ENCODE assay signal across 17 cellular contexts in the genomic region with DNA sequence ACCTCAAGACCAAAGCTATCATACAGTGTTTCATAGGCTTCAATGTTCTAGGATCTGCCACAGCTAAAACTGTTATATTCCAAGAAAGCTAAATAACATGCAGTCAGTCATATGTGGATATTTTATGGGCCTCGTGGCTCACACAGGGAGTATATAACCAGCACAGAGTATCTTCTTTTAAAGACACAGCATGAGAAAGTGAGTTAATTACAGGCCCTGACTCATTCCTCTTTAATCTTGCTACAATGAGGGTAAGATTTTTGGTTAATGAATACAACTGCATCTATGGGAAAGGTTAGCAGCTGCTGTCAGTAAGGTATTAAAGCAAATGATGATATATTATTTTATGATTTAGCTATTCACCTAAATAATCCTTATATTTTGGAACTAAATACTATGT.
"Had no signal": no experiment of that assay in that cellular context is flagged by ENCODE, and none has a peak within 500 bp of the region (broad histone marks: within the 10 kb centered on the region; RNA-seq: fewer than 3 reads in every experiment).

No MANE protein-coding gene starts in this region.

- H3K27me3 ChIP-seq: brain microvascular endothelial cell, gastrocnemius medialis, heart left ventricle, neural progenitor cell, right lobe of liver had no signal

- H3K4me3 Mint-ChIP-seq: activated CD4-positive, alpha-beta memory T cell treated with anti-CD3 and anti-CD28 coated beads for 36 hours; activated CD8-positive, alpha-beta memory T cell treated with anti-CD3 and anti-CD28 coated beads, Interleukin-2, amount 10 ng/mL, durations not matched to agents 7 days and 5 days; activated naive CD8-positive, alpha-beta T cell treated with anti-CD3 and anti-CD28 coated beads, Interleukin-2, amount 10 ng/mL, durations not matched to agents 7 days and 5 days; immature natural killer cell; memory B cell; naive thymus-derived CD4-positive, alpha-beta T cell; neural progenitor cell; stimulated activated naive B cell treated with anti-CD40 and anti-IgM and Interleukin-4, amounts not matched to agents 10 μg/mL and 1 μg/mL and 100 μg/mL, for 72 hours had no signal

- H3K27me3 Mint-ChIP-seq: activated CD4-positive, alpha-beta memory T cell treated with anti-CD3 and anti-CD28 coated beads for 36 hours; activated CD8-positive, alpha-beta memory T cell treated with anti-CD3 and anti-CD28 coated beads, Interleukin-2, amount 10 ng/mL, durations not matched to agents 7 days and 5 days; activated naive CD8-positive, alpha-beta T cell treated with anti-CD3 and anti-CD28 coated beads, Interleukin-2, amount 10 ng/mL, durations not matched to agents 7 days and 5 days; memory B cell; naive thymus-derived CD4-positive, alpha-beta T cell; stimulated activated naive B cell treated with anti-CD40 and anti-IgM and Interleukin-4, amounts not matched to agents 10 μg/mL and 1 μg/mL and 100 μg/mL, for 72 hours had no signal

- H2AFZ ChIP-seq: neural progenitor cell had no signal

- H3K27ac Mint-ChIP-seq: activated CD4-positive, alpha-beta memory T cell treated with anti-CD3 and anti-CD28 coated beads for 36 hours; activated CD8-positive, alpha-beta memory T cell treated with anti-CD3 and anti-CD28 coated beads, Interleukin-2, amount 10 ng/mL, durations not matched to agents 7 days and 5 days; activated naive CD8-positive, alpha-beta T cell treated with anti-CD3 and anti-CD28 coated beads, Interleukin-2, amount 10 ng/mL, durations not matched to agents 7 days and 5 days; memory B cell; naive thymus-derived CD4-positive, alpha-beta T cell; neural progenitor cell had no signal

- ATAC-seq: activated CD8-positive, alpha-beta memory T cell treated with anti-CD3 and anti-CD28 coated beads, Interleukin-2, amount 10 ng/mL, durations not matched to agents 7 days and 5 days; gastrocnemius medialis; heart left ventricle; naive thymus-derived CD4-positive, alpha-beta T cell; right lobe of liver; stimulated activated naive B cell treated with anti-CD40 and anti-IgM and Interleukin-4, amounts not matched to agents 10 μg/mL and 1 μg/mL and 100 μg/mL, for 72 hours had no signal

- H3K27ac ChIP-seq: brain microvascular endothelial cell, coronary artery, gastrocnemius medialis, heart left ventricle, neural progenitor cell, prostate gland, right lobe of liver, WERI-Rb-1 had no signal

- H3K4me1 ChIP-seq: gastrocnemius medialis, heart left ventricle, neural progenitor cell, prostate gland had no signal

- H3K36me3 ChIP-seq: neural progenitor cell had no signal

- H3K9me3 Mint-ChIP-seq: activated CD4-positive, alpha-beta memory T cell treated with anti-CD3 and anti-CD28 coated beads for 36 hours; activated naive CD8-positive, alpha-beta T cell treated with anti-CD3 and anti-CD28 coated beads, Interleukin-2, amount 10 ng/mL, durations not matched to agents 7 days and 5 days; immature natural killer cell; memory B cell; neural progenitor cell; stimulated activated naive B cell treated with anti-CD40 and anti-IgM and Interleukin-4, amounts not matched to agents 10 μg/mL and 1 μg/mL and 100 μg/mL, for 72 hours had no signal

- DNase-seq: activated CD4-positive, alpha-beta memory T cell treated with anti-CD3 and anti-CD28 coated beads for 36 hours; activated CD8-positive, alpha-beta memory T cell treated with anti-CD3 and anti-CD28 coated beads, Interleukin-2, amount 10 ng/mL, durations not matched to agents 7 days and 5 days; activated naive CD8-positive, alpha-beta T cell treated with anti-CD3 and anti-CD28 coated beads, Interleukin-2, amount 10 ng/mL, durations not matched to agents 7 days and 5 days; brain microvascular endothelial cell; gastrocnemius medialis; heart left ventricle; immature natural killer cell; naive thymus-derived CD4-positive, alpha-beta T cell; right lobe of liver; stimulated activated CD4-positive, alpha-beta T cell treated with anti-CD3 and anti-CD28 coated beads, Interleukin-4, amount 100 ng/mL, for 4 hours; stimulated activated naive B cell treated with anti-CD40 and anti-IgM and Interleukin-4, amounts not matched to agents 10 μg/mL and 1 μg/mL and 100 μg/mL, for 72 hours; T-helper 1 cell; WERI-Rb-1 had no signal

- H3K9me3 ChIP-seq: gastrocnemius medialis, heart left ventricle, prostate gland, right lobe of liver had no signal

- H3K4me3 ChIP-seq: coronary artery, gastrocnemius medialis, heart left ventricle, neural progenitor cell, prostate gland, right lobe of liver had no signal

- H3K4me2 ChIP-seq: neural progenitor cell had no signal

- H3K4me1 Mint-ChIP-seq: immature natural killer cell; memory B cell; naive thymus-derived CD4-positive, alpha-beta T cell; neural progenitor cell had no signal

- H3K9ac ChIP-seq: neural progenitor cell had no signal
